3 cellular contexts compared by ENCODE assay signal in genomic region chr18:60889442-60889841, GRCh38.
"Had no signal": no experiment of that assay in that cellular context is flagged by ENCODE, and none has a peak within 500 bp of the region (broad histone marks: within the 10 kb centered on the region; RNA-seq: fewer than 3 reads in every experiment).

No MANE protein-coding gene starts in this region.

- H3K4me3 ChIP-seq: GM12878 had no signal

- DNase-seq: GDM1, GF-D8 had no signal

- ATAC-seq: GM12878 had no signal
